In genomic region chr12:124685689-124685993, GRCh38 we compare ENCODE assay signal across 13 cellular contexts.
DNase-seq lines count a peak whose midpoint lies in the region; ATAC-seq, FAIRE-seq and TF ChIP-seq lines count a peak whose summit lies in the region.
"Had no signal": no experiment of that assay in that cellular context is flagged by ENCODE, and none has a peak within 500 bp of the region (broad histone marks: within the 10 kb centered on the region; RNA-seq: fewer than 3 reads in every experiment).

No MANE protein-coding gene starts in this region.

- H4K20me1 ChIP-seq in mammary epithelial cell (ENCODE audit: insufficient read depth, low read length) = no peaks in the 10 kb centered on the region

- intact Hi-C loops in mammary epithelial cell (cut with micrococcal nuclease) (loop anchor here (5.0 kb wide), 1 partner anchor 82 kb away; no protein-coding TSS in a partner anchor), kidney (cut with DNase I) (no loop called here)

- dilution Hi-C loops in mammary epithelial cell (cut with HindIII; ENCODE audit: low sequenced_read_pairs) = loop anchor here (5.0 to 10.0 kb wide), 3 partner anchors 61 to 102 kb away; no protein-coding TSS in a partner anchor

- no peak for ATAC-seq in HG02763 (IDR thresholded peaks at IDR 0.05; ENCODE audit: unreplicated experiment)

- H3K9me3 ChIP-seq in mammary epithelial cell (replicated peaks; ENCODE audit: insufficient read depth, low read length) = no peaks in the 10 kb centered on the region
- no peaks in the 10 kb centered on the region for H3K9me3 ChIP-seq in kidney (ENCODE audit: control insufficient read depth in 1 of 2, low read length in 2 of 2)
- H3K9me3 ChIP-seq in subcutaneous abdominal adipose tissue (ENCODE audit: control insufficient read depth in 5 of 5, low read length in 5 of 5) = no peaks in the 10 kb centered on the region
- H3K9me3 ChIP-seq: mucosa of descending colon had no signal

- DNase-seq in NCI-H526 (lab: John Stamatoyannopoulos, UW) (peak; percentile 72 to 87), mammary epithelial cell (peak; percentile 39), kidney (peak; percentile 37)
- no peak for DNase-seq in activated effector memory CD4-positive, alpha-beta T cell treated with Interleukin-2 at 50 U/mL for 16 hours
- no peak for DNase-seq in activated CD4-positive, alpha-beta T cell treated with anti-CD3 and anti-CD28 coated beads, Interleukin-2, amount 50 U/mL, for 4 hours
- DNase-seq in activated naive CD4-positive, alpha-beta T cell treated with Interleukin-2 at 50 U/mL for 16 hours = no peak
- DNase-seq: activated CD4-positive, alpha-beta T cell treated with anti-CD3 and anti-CD28 coated beads for 1 hour; amniotic stem cell; DND-41; mucosa of descending colon; stimulated activated CD4-positive, alpha-beta T cell treated with anti-CD3 and anti-CD28 coated beads, Interleukin-2, amount 100 ng/mL, for 24 hours had no signal

- H3K4me1 ChIP-seq in mammary epithelial cell (ENCODE audit: insufficient read depth, low read length) = peaks cover 55% of the 10 kb centered on the region
- peaks cover 5 to 28% of the 10 kb centered on the region in 2 donors for H3K4me1 ChIP-seq in kidney (ENCODE audit: control insufficient read depth in 1 of 2, insufficient read depth in 1 of 2, low read depth in 1 of 2, low read length in 2 of 2)
- peaks cover 31 to 82% (median 66%) of the 10 kb centered on the region in 5 donors for H3K4me1 ChIP-seq in subcutaneous abdominal adipose tissue (ENCODE audit: control insufficient read depth in 5 of 5, insufficient read depth in 5 of 5, low read length in 5 of 5)

- H3K4me2 ChIP-seq in mammary epithelial cell (ENCODE audit: insufficient read depth, low read depth, low read length) = peak overlapping the region; percentile 79

- H3K36me3 ChIP-seq in mammary epithelial cell (ENCODE audit: insufficient read depth, low read length) (no peaks in the 10 kb centered on the region), kidney (ENCODE audit: control insufficient read depth in 1 of 2, insufficient read depth in 2 of 2, low read length in 2 of 2) (no peaks in the 10 kb centered on the region), subcutaneous abdominal adipose tissue (ENCODE audit: control insufficient read depth in 5 of 5, insufficient read depth in 5 of 5, low read length in 5 of 5) (no peaks in the 10 kb centered on the region)

- no peaks in the 10 kb centered on the region for H3K27me3 ChIP-seq in mammary epithelial cell (ENCODE audit: insufficient read depth, low read length)
- H3K27me3 ChIP-seq in subcutaneous abdominal adipose tissue (ENCODE audit: control insufficient read depth in 5 of 5, insufficient read depth in 4 of 5, low read length in 5 of 5) = peaks cover 0 to 3% (median 0%) of the 10 kb centered on the region in 5 donors

- in situ Hi-C loops in mammary epithelial cell (cut with MboI; ENCODE audit: low sequenced_read_pairs in 2 of 2) = loop anchor here in 1 of 2 donors (10.0 kb wide), 1 partner anchor 79 kb away; no protein-coding TSS in a partner anchor

- TF ChIP-seq CTCF in mammary epithelial cell (conservative IDR thresholded peaks at IDR 0.05 in 1 of 2, IDR thresholded peaks at IDR 0.05 in 1 of 2; ENCODE audit: extremely low read depth in 1 of 2, insufficient read depth in 1 of 2, low read depth in 1 of 2, low read length in 2 of 2) (no peak), kidney (IDR thresholded peaks at IDR 0.05; ENCODE audit: borderline replicate concordance, extremely low read depth, insufficient read depth) (no peak)

- no peaks in the 10 kb centered on the region for H3K79me2 ChIP-seq in mammary epithelial cell (ENCODE audit: insufficient read depth, low read length)

- H3K9ac ChIP-seq in mammary epithelial cell (ENCODE audit: insufficient read depth, low read length) = peak overlapping the region; percentile 30
- no peak overlapping the region for H3K9ac ChIP-seq in kidney (ENCODE audit: low read length in 2 of 2)
- H3K9ac ChIP-seq in subcutaneous abdominal adipose tissue (ENCODE audit: low read length in 5 of 5) = peak overlapping the region in 3 of 5 donors; percentile 27 to 56 (median 46)

- FAIRE-seq in kidney (lab: Jason Lieb, UNC) = no peak

- peak overlapping the region; percentile 66 for H2AFZ ChIP-seq in mammary epithelial cell (ENCODE audit: low read depth, low read length)

- H3K27ac ChIP-seq in mammary epithelial cell (ENCODE audit: insufficient read depth, low read depth, low read length) = peak overlapping the region; percentile 45
- no peak overlapping the region for H3K27ac ChIP-seq in kidney (ENCODE audit: low read depth in 2 of 2, low read length in 2 of 2)
- peak overlapping the region; percentile 89 for H3K27ac ChIP-seq in subcutaneous abdominal adipose tissue (ENCODE audit: low read depth, low read length)

- 9% methylated on average over 8 of the region's 8 CpGs for WGBS in mammary epithelial cell (ENCODE audit: low coverage, missing lambda C conversion rate)

- CTCF ChIA-PET in mammary epithelial cell (lab: Charles Lee; ENCODE audit: low non-redundant PET) = no interaction called here

- no TSS peak for BruUV-seq in mammary epithelial cell (replicated peaks; lab: Mats Ljungman, UMichigan)

- H3K4me3 ChIP-seq in mammary epithelial cell (replicated peaks in 1 of 3; ENCODE audit: insufficient read depth in 1 of 3, low read depth in 2 of 3, low read length in 3 of 3) = peak overlapping the region in 1 of 3 experiments; percentile 14
- no peak overlapping the region for H3K4me3 ChIP-seq in kidney (ENCODE audit: low read length in 2 of 2)
- peak overlapping the region in 3 of 5 donors; percentile 24 to 35 (median 28) for H3K4me3 ChIP-seq in subcutaneous abdominal adipose tissue (ENCODE audit: low read depth in 1 of 5, low read length in 5 of 5)
- H3K4me3 ChIP-seq: mucosa of descending colon had no signal

Comparison
In these comparisons a context has a peak if more than half of its experiments do, and no peak if none do; other contexts are left out.
1. DNase-seq: peak in NCI-H526 (2 of 2), mammary epithelial cell (single experiment) and kidney (single experiment); none in activated effector memory CD4-positive, alpha-beta T cell treated with Interleukin-2 at 50 U/mL for 16 hours (single experiment), activated CD4-positive, alpha-beta T cell treated with anti-CD3 and anti-CD28 coated beads, Interleukin-2, amount 50 U/mL, for 4 hours (0 of 2) and activated naive CD4-positive, alpha-beta T cell treated with Interleukin-2 at 50 U/mL for 16 hours (single experiment).
2. H3K27ac ChIP-seq: peak in mammary epithelial cell (single experiment) and subcutaneous abdominal adipose tissue (single experiment); none in kidney (0 of 2).
3. H3K4me3 ChIP-seq: peak in subcutaneous abdominal adipose tissue (3 of 5); none in kidney (0 of 2).
4. H3K9ac ChIP-seq: peak in mammary epithelial cell (single experiment) and subcutaneous abdominal adipose tissue (3 of 5); none in kidney (0 of 2).